Comparison of ENCODE assay signal across 12 cellular contexts in the genomic region with DNA sequence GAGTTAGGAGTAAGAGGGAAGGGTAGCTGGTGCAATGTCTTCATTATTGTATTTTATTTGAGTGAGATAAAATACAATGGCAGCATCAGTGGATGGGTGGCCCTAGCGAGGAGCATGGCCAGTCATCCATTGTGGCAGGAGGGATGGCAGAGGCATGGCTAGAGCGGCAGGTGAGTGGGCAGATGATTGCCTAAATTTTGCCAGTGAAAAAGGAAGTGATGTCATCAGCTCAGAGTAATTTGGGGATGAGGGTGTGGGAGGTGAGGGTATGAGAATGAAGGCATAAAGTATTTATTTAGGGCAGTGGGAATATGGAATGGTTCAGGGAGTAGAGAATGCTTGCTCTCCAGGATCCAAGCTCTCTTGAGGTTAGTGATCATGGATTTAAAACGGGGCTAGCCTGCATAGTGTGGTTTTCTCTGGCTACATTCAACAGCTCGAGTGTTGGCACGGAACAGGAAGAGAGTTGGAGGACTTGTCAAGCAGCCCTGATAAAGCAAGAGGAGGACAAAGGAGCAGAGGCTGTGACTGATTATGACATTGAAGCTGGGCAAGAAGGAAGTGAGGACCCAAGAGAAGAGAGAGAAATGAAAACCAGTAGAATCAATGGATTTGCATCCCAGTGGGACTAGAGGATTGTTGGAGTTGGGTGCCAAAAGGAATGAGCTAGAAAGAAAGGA. TPM values are rescaled to one million over a fixed set of nuclear protein-coding genes. Genes with fewer than 3 reads are reported as not detected.
DNase-seq lines count a peak whose midpoint lies in the region; ATAC-seq, FAIRE-seq and TF ChIP-seq lines count a peak whose summit lies in the region.
"Had no signal": no experiment of that assay in that cellular context is flagged by ENCODE, and none has a peak within 500 bp of the region (broad histone marks: within the 10 kb centered on the region; RNA-seq: fewer than 3 reads in every experiment).

No MANE protein-coding gene starts in this region.

- peak; percentile 45 for DNase-seq in activated CD4-positive, alpha-beta T cell treated with anti-CD3 and anti-CD28 coated beads, Interleukin-2, amount 10 ng/mL, durations not matched to agents 24 days and 14 days
- DNase-seq in activated CD4-positive, alpha-beta T cell treated with anti-CD3 and anti-CD28 coated beads, Interleukin-2, amount 50 U/mL, for 4 hours: no peak
- DNase-seq in RWPE2 (ENCODE audit: low spot score) (no peak), fibroblast of lung (ENCODE audit: low read depth in 2 of 2) (peak in 1 of 2 donors; percentile 74), small intestine (peak; percentile 82), natural killer cell (no peak)
- DNase-seq: activated naive CD4-positive, alpha-beta T cell treated with anti-CD3 and anti-CD28 coated beads, Interleukin-2, amount 50 U/mL, for 16 hours; endodermal cell had no signal

- WGBS in small intestine, 3 donors: 34 to 42% (median 39%) methylated on average over 5 of the region's 5 CpGs

- TF ChIP-seq CTCF in RWPE2 (IDR thresholded peaks at IDR 0.05; ENCODE audit: poor library complexity, severe bottlenecking) (no peak), fibroblast of lung (conservative IDR thresholded peaks at IDR 0.05 in 1 of 2, IDR thresholded peaks at IDR 0.05 in 1 of 2; ENCODE audit: low read depth in 1 of 2, low read length in 2 of 2) (no peak), natural killer cell (IDR thresholded peaks at IDR 0.05) (no peak)

- H3K4me3 ChIP-seq in RWPE2 (ENCODE audit: severe bottlenecking) (no peak overlapping the region), fibroblast of lung (replicated peaks in 1 of 4; ENCODE audit: control extremely low read depth in 1 of 4, insufficient read depth in 1 of 4, low read depth in 3 of 4, low read length in 4 of 4) (peak overlapping the region in 1 of 4 experiments; percentile 8), small intestine (ENCODE audit: low read depth in 1 of 2, low read length in 2 of 2) (no peak overlapping the region)
- H3K4me3 ChIP-seq: thoracic aorta had no signal

- no peaks in the 10 kb centered on the region for H3K79me2 ChIP-seq in fibroblast of lung (ENCODE audit: control insufficient read depth, insufficient read depth, low read length)

- no peaks in the 10 kb centered on the region for H3K36me3 Mint-ChIP-seq in activated CD4-positive, alpha-beta T cell treated with anti-CD3 and anti-CD28 coated beads, Interleukin-2, amount 10 ng/mL, durations not matched to agents 24 days and 14 days (ENCODE audit: low read depth)
- no peaks in the 10 kb centered on the region for H3K36me3 Mint-ChIP-seq in natural killer cell

- peak overlapping the region; percentile 29 for H2AFZ ChIP-seq in fibroblast of lung (ENCODE audit: low read length)

- no peaks in the 10 kb centered on the region for H3K27me3 Mint-ChIP-seq in activated CD4-positive, alpha-beta T cell treated with anti-CD3 and anti-CD28 coated beads, Interleukin-2, amount 10 ng/mL, durations not matched to agents 24 days and 14 days
- H3K27me3 Mint-ChIP-seq in natural killer cell (ENCODE audit: low read depth in 2 of 2): peaks cover 12 to 25% of the 10 kb centered on the region in 2 donors

- no peaks in the 10 kb centered on the region for H3K9me3 ChIP-seq in RWPE2 (ENCODE audit: severe bottlenecking)
- H3K9me3 ChIP-seq in fibroblast of lung (ENCODE audit: control insufficient read depth, insufficient read depth, low read depth, low read length): no peaks in the 10 kb centered on the region
- H3K9me3 ChIP-seq in small intestine (ENCODE audit: control insufficient read depth, low read depth): no peaks in the 10 kb centered on the region
- H3K9me3 ChIP-seq: neutrophil, thoracic aorta had no signal

- peaks cover 37% of the 10 kb centered on the region for H3K4me1 ChIP-seq in RWPE2 (ENCODE audit: insufficient read depth, poor library complexity, severe bottlenecking)
- peaks cover 4% of the 10 kb centered on the region for H3K4me1 ChIP-seq in fibroblast of lung (ENCODE audit: control insufficient read depth, extremely low read depth, insufficient read depth, low read length)
- peaks cover 2% of the 10 kb centered on the region in 2 donors for H3K4me1 ChIP-seq in small intestine (ENCODE audit: control insufficient read depth in 2 of 2, insufficient read depth in 1 of 2, low read depth in 1 of 2, low read length in 1 of 2)

- no peaks in the 10 kb centered on the region for H4K20me1 ChIP-seq in fibroblast of lung (ENCODE audit: control insufficient read depth, extremely low read depth, insufficient read depth, low read length)

- H3K27ac ChIP-seq in RWPE2 (ENCODE audit: poor library complexity, severe bottlenecking): peak overlapping the region; percentile 41
- peak overlapping the region; percentile 75 for H3K27ac ChIP-seq in fibroblast of lung (ENCODE audit: insufficient read depth, low read length)
- H3K27ac ChIP-seq in small intestine (ENCODE audit: low read depth in 1 of 2, low read length in 1 of 2): peak overlapping the region; percentile 64 to 67
- H3K27ac ChIP-seq: neutrophil, thoracic aorta had no signal

- H3K27me3 ChIP-seq in RWPE2 (ENCODE audit: insufficient read depth, poor library complexity, severe bottlenecking) (no peaks in the 10 kb centered on the region), fibroblast of lung (ENCODE audit: control insufficient read depth, insufficient read depth, low read length) (no peaks in the 10 kb centered on the region), small intestine (ENCODE audit: control insufficient read depth in 2 of 2, insufficient read depth in 2 of 2, low read length in 2 of 2) (no peaks in the 10 kb centered on the region)

- H3K9ac ChIP-seq in fibroblast of lung (ENCODE audit: insufficient read depth, low read length): no peak overlapping the region

- H3K4me2 ChIP-seq in fibroblast of lung (ENCODE audit: extremely low read depth, insufficient read depth, low read length): peak overlapping the region; percentile 68

- ATAC-seq in RWPE2 (ENCODE audit: low read depth): no peak; the same call in 2 of the 3 replicates
- ATAC-seq in HG02870 (IDR thresholded peaks at IDR 0.05; ENCODE audit: unreplicated experiment): no peak
- ATAC-seq in HG03139 (IDR thresholded peaks at IDR 0.05; ENCODE audit: unreplicated experiment): no peak
- no peak for ATAC-seq in natural killer cell

- H3K9me3 Mint-ChIP-seq in activated CD4-positive, alpha-beta T cell treated with anti-CD3 and anti-CD28 coated beads, Interleukin-2, amount 10 ng/mL, durations not matched to agents 24 days and 14 days: peaks cover 24% of the 10 kb centered on the region
- no peaks in the 10 kb centered on the region for H3K9me3 Mint-ChIP-seq in natural killer cell

- H3K4me3 Mint-ChIP-seq in activated CD4-positive, alpha-beta T cell treated with anti-CD3 and anti-CD28 coated beads, Interleukin-2, amount 10 ng/mL, durations not matched to agents 24 days and 14 days: peak overlapping the region; percentile 8
- no peak overlapping the region for H3K4me3 Mint-ChIP-seq in natural killer cell
- H3K4me3 Mint-ChIP-seq: endodermal cell had no signal

- peaks cover 12% of the 10 kb centered on the region for H3K4me1 Mint-ChIP-seq in activated CD4-positive, alpha-beta T cell treated with anti-CD3 and anti-CD28 coated beads, Interleukin-2, amount 10 ng/mL, durations not matched to agents 24 days and 14 days
- H3K4me1 Mint-ChIP-seq in natural killer cell: no peaks in the 10 kb centered on the region
- H3K4me1 Mint-ChIP-seq: endodermal cell had no signal

- intact Hi-C loops in activated CD4-positive, alpha-beta T cell treated with anti-CD3 and anti-CD28 coated beads, Interleukin-2, amount 10 ng/mL, durations not matched to agents 24 days and 14 days (cut with micrococcal nuclease): no loop called here
- intact Hi-C loops in natural killer cell (cut with micrococcal nuclease): no loop called here

- H3K36me3 ChIP-seq in RWPE2 (ENCODE audit: low read depth): no peaks in the 10 kb centered on the region
- no peaks in the 10 kb centered on the region for H3K36me3 ChIP-seq in fibroblast of lung (ENCODE audit: control insufficient read depth, insufficient read depth, low read length)
- H3K36me3 ChIP-seq in small intestine (ENCODE audit: control insufficient read depth in 2 of 2, insufficient read depth in 2 of 2, low read length in 2 of 2): no peaks in the 10 kb centered on the region
- H3K36me3 ChIP-seq: neutrophil, thoracic aorta had no signal

- no peak for FAIRE-seq in small intestine (lab: Jason Lieb, UNC)

- H3K27ac Mint-ChIP-seq in activated CD4-positive, alpha-beta T cell treated with anti-CD3 and anti-CD28 coated beads, Interleukin-2, amount 10 ng/mL, durations not matched to agents 24 days and 14 days: peak overlapping the region; percentile 14
- H3K27ac Mint-ChIP-seq in natural killer cell: no peak overlapping the region
- H3K27ac Mint-ChIP-seq: endodermal cell had no signal

RNA-seq across cellular contexts. Expression of a gene that starts 18.7 kb away (rescaled TPM):
- total RNA-seq in activated CD4-positive, alpha-beta T cell treated with anti-CD3 and anti-CD28 coated beads, Interleukin-2, amount 10 ng/mL, durations not matched to agents 24 days and 14 days: not detected in 2 replicates
- total RNA-seq in fibroblast of lung: not detected in 2 replicates
- polyA plus RNA-seq in fibroblast of lung: not detected in 2 replicates
- polyA plus RNA-seq in fibroblast of lung (2012): not detected in 2 replicates
- not detected in 2 replicates for polyA minus RNA-seq in fibroblast of lung (ENCODE audit: low replicate concordance)
- under 1 TPM in 1 of 3 donors, not detected in 2; 0.07 TPM for polyA plus RNA-seq in small intestine
- total RNA-seq in natural killer cell: not detected
- total RNA-seq: endodermal cell, thoracic aorta had no signal

RNA-seq across cellular contexts. Expression of a gene that starts 24.7 kb away (rescaled TPM):
- total RNA-seq in activated CD4-positive, alpha-beta T cell treated with anti-CD3 and anti-CD28 coated beads, Interleukin-2, amount 10 ng/mL, durations not matched to agents 24 days and 14 days: not detected in 2 replicates
- total RNA-seq in fibroblast of lung (not detected in 2 replicates), natural killer cell (not detected)
- polyA plus RNA-seq in fibroblast of lung (not detected in 2 replicates), small intestine (not detected)
- polyA plus RNA-seq in fibroblast of lung (2012): not detected in 2 replicates
- polyA minus RNA-seq in fibroblast of lung (ENCODE audit: low replicate concordance): not detected in 2 replicates
- total RNA-seq: endodermal cell, thoracic aorta had no signal

RNA-seq across cellular contexts. Expression of a gene that starts 46.6 kb away (rescaled TPM):
- 0.59 and 0.96 TPM in 2 replicates for total RNA-seq in activated CD4-positive, alpha-beta T cell treated with anti-CD3 and anti-CD28 coated beads, Interleukin-2, amount 10 ng/mL, durations not matched to agents 24 days and 14 days
- total RNA-seq in fibroblast of lung (under 0.01 TPM in 1 of 2 replicates, not detected in the other), natural killer cell (10 to 100 TPM; 12.7 to 65.3 (median 48.3) TPM)
- polyA plus RNA-seq in fibroblast of lung (0.10 and 0.39 TPM in 2 replicates), small intestine (100 to 1,000 TPM; 204 to 389 (median 272) TPM)
- 0.14 and 0.42 TPM in 2 replicates for polyA plus RNA-seq in fibroblast of lung (2012)
- 6.6 TPM in 1 of 2 replicates, not detected in the other for polyA minus RNA-seq in fibroblast of lung (ENCODE audit: low replicate concordance)

RNA-seq across cellular contexts. Expression of a gene that starts 48.7 kb away (rescaled TPM):
- not detected in 2 replicates for total RNA-seq in activated CD4-positive, alpha-beta T cell treated with anti-CD3 and anti-CD28 coated beads, Interleukin-2, amount 10 ng/mL, durations not matched to agents 24 days and 14 days
- total RNA-seq in fibroblast of lung (not detected in 2 replicates), natural killer cell (not detected)
- polyA plus RNA-seq in fibroblast of lung (not detected in 2 replicates), small intestine (under 1 TPM in 1 of 3 donors, not detected in 2; 0.06 TPM)
- polyA plus RNA-seq in fibroblast of lung (2012): not detected in 2 replicates
- polyA minus RNA-seq in fibroblast of lung (ENCODE audit: low replicate concordance): not detected in 2 replicates
- total RNA-seq: endodermal cell had no signal

Comparison
In these comparisons a context has a peak if more than half of its experiments do, and no peak if none do; other contexts are left out.
1. DNase-seq: peak in activated CD4-positive, alpha-beta T cell treated with anti-CD3 and anti-CD28 coated beads, Interleukin-2, amount 10 ng/mL, durations not matched to agents 24 days and 14 days (single experiment) and small intestine (single experiment); none in activated CD4-positive, alpha-beta T cell treated with anti-CD3 and anti-CD28 coated beads, Interleukin-2, amount 50 U/mL, for 4 hours (0 of 2), RWPE2 (single experiment) and natural killer cell (single experiment).
2. Peak in every context shown above with its lines, with median percentiles within 50 percentile points of each other: H3K27ac ChIP-seq.